In the genomic region with DNA sequence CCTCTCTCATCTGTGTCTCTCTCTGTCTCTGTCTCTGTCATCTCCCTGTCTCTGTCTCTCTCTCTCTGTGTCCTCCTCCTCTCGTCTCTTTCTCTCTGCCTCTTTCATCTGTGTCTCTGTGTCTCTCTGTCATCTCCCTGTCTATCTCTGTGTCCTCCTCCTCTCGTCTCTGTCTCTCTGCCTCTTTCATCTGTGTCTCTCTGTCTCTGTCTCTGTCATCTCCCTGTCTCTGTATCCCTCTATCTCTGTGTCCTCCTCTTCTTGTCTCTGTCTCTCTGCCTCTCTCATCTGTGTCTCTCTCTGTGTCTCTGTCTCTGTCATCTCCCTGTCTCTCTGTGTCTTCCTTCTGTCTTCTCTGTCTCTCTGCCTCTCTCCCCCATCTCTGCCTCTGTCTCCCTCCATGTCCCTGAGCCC, we compare ENCODE assay signal across 24 cellular contexts. TPM values are rescaled to one million over a fixed set of nuclear protein-coding genes. Genes with fewer than 3 reads are reported as not detected.
A peak's percentile ranks its signal among the peaks of the same experiment; 100 is the strongest.
DNase-seq lines count a peak whose midpoint lies in the region; ATAC-seq, FAIRE-seq and TF ChIP-seq lines count a peak whose summit lies in the region.
"Had no signal": no experiment of that assay in that cellular context is flagged by ENCODE, and none has a peak within 500 bp of the region (broad histone marks: within the 10 kb centered on the region; RNA-seq: fewer than 3 reads in every experiment).

No MANE protein-coding gene starts in this region.

- no TSS peak for BruUV-seq in HepG2 (replicated peaks; lab: Mats Ljungman, UMichigan)
- no TSS peak for BruUV-seq in PC-3 (replicated peaks; lab: Mats Ljungman, UMichigan)

- H3K9me3 ChIP-seq in HepG2 (ENCODE audit: low read length) (no peaks in the 10 kb centered on the region), right lobe of liver (no peaks in the 10 kb centered on the region), PC-3 (ENCODE audit: low read length) (no peaks in the 10 kb centered on the region), iPS-15b (ENCODE audit: control insufficient read depth, insufficient read depth, low read length) (no peaks in the 10 kb centered on the region), thoracic aorta (no peaks in the 10 kb centered on the region), vagina (no peaks in the 10 kb centered on the region)
- H3K9me3 ChIP-seq: ascending aorta, BE2C had no signal

- FAIRE-seq in HepG2 (lab: Jason Lieb, UNC): no peak
- FAIRE-seq: A204.1, endometrium had no signal

- H3K4me1 ChIP-seq in HepG2 (ENCODE audit: insufficient read depth, low read length) (peaks cover 44% of the 10 kb centered on the region), right lobe of liver (no peaks in the 10 kb centered on the region), PC-3 (ENCODE audit: insufficient read depth, low read length) (peaks cover 7% of the 10 kb centered on the region; the same call in 1 of the 2 replicates), iPS-15b (ENCODE audit: control insufficient read depth, insufficient read depth, low read length) (peaks cover 4% of the 10 kb centered on the region), thoracic aorta (ENCODE audit: control insufficient read depth in 1 of 2, low read depth in 2 of 2) (peaks cover 0 to 3% of the 10 kb centered on the region in 2 donors), vagina (no peaks in the 10 kb centered on the region)
- H3K4me1 ChIP-seq: ascending aorta, BE2C had no signal

- H2AFZ ChIP-seq in HepG2 (ENCODE audit: low read length): no peak overlapping the region
- H2AFZ ChIP-seq in PC-3 (ENCODE audit: low read length): 0 out of 2 replicates have a peak overlapping the region, but pooled peaks have one; percentile 6

- POLR2A ChIA-PET in HepG2 (lab: Yijun Ruan, JAX): interaction anchor here (1.0 kb wide), 1 partner anchor 12 kb away, joined by 3 read pairs; no protein-coding TSS in a partner anchor
- POLR2A ChIA-PET in PC-3 (lab: Charles Lee; ENCODE audit: unreplicated experiment): no interaction called here

- CTCF ChIA-PET in HepG2 (lab: Yijun Ruan, JAX; ENCODE audit: low intra/inter-chr PET ratio, low total read pairs): no interaction called here
- CTCF ChIA-PET in PC-3 (lab: Charles Lee): no interaction called here

- no peaks in the 10 kb centered on the region for H3K36me3 ChIP-seq in HepG2 (replicated peaks in 1 of 2; ENCODE audit: control insufficient read depth in 1 of 2, insufficient read depth in 2 of 2, low read length in 2 of 2)
- H3K36me3 ChIP-seq in right lobe of liver: no peaks in the 10 kb centered on the region
- H3K36me3 ChIP-seq in PC-3 (ENCODE audit: low read depth, low read length): no peaks in the 10 kb centered on the region
- H3K36me3 ChIP-seq in iPS-15b (ENCODE audit: control insufficient read depth, insufficient read depth, low read length): peaks cover 2% of the 10 kb centered on the region
- no peaks in the 10 kb centered on the region for H3K36me3 ChIP-seq in thoracic aorta
- H3K36me3 ChIP-seq in vagina: no peaks in the 10 kb centered on the region
- H3K36me3 ChIP-seq: ascending aorta, BE2C had no signal

- H3K9ac ChIP-seq in HepG2 (ENCODE audit: insufficient read depth, low read depth, low read length): peak overlapping the region; percentile 56
- H3K9ac ChIP-seq in PC-3 (ENCODE audit: low read length): no peak overlapping the region
- H3K9ac ChIP-seq in iPS-15b (ENCODE audit: low read depth, low read length): no peak overlapping the region

- H3K27me3 ChIP-seq in HepG2 (ENCODE audit: control insufficient read depth in 1 of 2, insufficient read depth in 2 of 2, low read length in 2 of 2) (peaks cover 0 to 10% of the 10 kb centered on the region in 2 experiments; a peak in 3 of 5 replicates), right lobe of liver (no peaks in the 10 kb centered on the region), PC-3 (ENCODE audit: low read length) (0 out of 2 replicates have a peak, but pooled peaks cover 7% of the 10 kb centered on the region), iPS-15b (ENCODE audit: control insufficient read depth, insufficient read depth, low read length) (peaks cover 4% of the 10 kb centered on the region), thoracic aorta (replicated peaks; ENCODE audit: insufficient read depth) (no peaks in the 10 kb centered on the region), vagina (no peaks in the 10 kb centered on the region)
- H3K27me3 ChIP-seq: ascending aorta, BE2C had no signal

- ATAC-seq in HepG2 (no peak), right lobe of liver (no peak), PC-3 (no peak), thoracic aorta (ENCODE audit: insufficient number of reproducible peaks, low FRiP score, low read depth) (no peak), HG02973 (IDR thresholded peaks at IDR 0.05; ENCODE audit: unreplicated experiment) (no peak)

- no peaks in the 10 kb centered on the region for H4K20me1 ChIP-seq in HepG2 (ENCODE audit: insufficient read depth, low read length)
- no peaks in the 10 kb centered on the region for H4K20me1 ChIP-seq in PC-3 (ENCODE audit: low read length)

- peak overlapping the region in 2 of 3 experiments; percentile 46 to 62; a peak in 3 of 6 replicates for H3K4me3 ChIP-seq in HepG2 (replicated peaks in 1 of 3; ENCODE audit: insufficient read depth in 1 of 3, low read depth in 2 of 3, low read length in 3 of 3)
- H3K4me3 ChIP-seq in right lobe of liver: no peak overlapping the region
- no peak overlapping the region for H3K4me3 ChIP-seq in PC-3 (ENCODE audit: low read length)
- peak overlapping the region; percentile 37 for H3K4me3 ChIP-seq in iPS-15b (ENCODE audit: low read depth, low read length)
- H3K4me3 ChIP-seq in thoracic aorta: peak overlapping the region; percentile 42
- no peak overlapping the region for H3K4me3 ChIP-seq in vagina
- H3K4me3 ChIP-seq: ascending aorta, lung had no signal

- in situ Hi-C loops in HepG2 (cut with HindIII; ENCODE audit: extremely low pct_ligation_motif_present, low pct_unique_long_range_greater_than_20kb): no loop called here

- H3K9me2 ChIP-seq in PC-3 (replicated peaks; ENCODE audit: low read length): no peaks in the 10 kb centered on the region

- H3K27ac ChIP-seq in HepG2 (ENCODE audit: extremely low read length, insufficient read depth, low read length): no peak overlapping the region
- H3K27ac ChIP-seq in right lobe of liver: no peak overlapping the region
- H3K27ac ChIP-seq in PC-3 (ENCODE audit: low read length): no peak overlapping the region
- no peak overlapping the region for H3K27ac ChIP-seq in thoracic aorta
- no peak overlapping the region for H3K27ac ChIP-seq in vagina
- H3K27ac ChIP-seq: ascending aorta, VCaP had no signal

- no peak for TF ChIP-seq POLR2A in HepG2 (IDR thresholded peaks at IDR 0.05; ENCODE audit: insufficient read depth in 1 of 2, low read depth in 2 of 2, low read length in 2 of 2)
- TF ChIP-seq POLR2A in right lobe of liver (IDR thresholded peaks at IDR 0.05): no peak
- no peak for TF ChIP-seq POLR2A in vagina (IDR thresholded peaks at IDR 0.05)

- H3K4me2 ChIP-seq in HepG2 (ENCODE audit: low read depth, low read length): peak overlapping the region; percentile 75
- H3K4me2 ChIP-seq in PC-3 (ENCODE audit: low read length): peak overlapping the region; percentile 19; the same call in 1 of the 2 replicates

- WGBS in HepG2 (ENCODE audit: low lambda C conversion rate): 16% methylated on average over 2 of the region's 2 CpGs
- 52% methylated on average over 2 of the region's 2 CpGs for WGBS in right lobe of liver (ENCODE audit: insufficient coverage, low coverage, low lambda C conversion rate, missing lambda C conversion rate)

- H3K79me2 ChIP-seq in HepG2 (ENCODE audit: insufficient read depth, low read length): no peaks in the 10 kb centered on the region
- no peaks in the 10 kb centered on the region for H3K79me2 ChIP-seq in PC-3 (ENCODE audit: low read length)

- no peak for TF ChIP-seq EP300 in HepG2 (IDR thresholded peaks at IDR 0.05; ENCODE audit: low read depth in 2 of 2, low read length in 2 of 2)
- TF ChIP-seq EP300 in HepG2 (CRISPR knock-in tag; IDR thresholded peaks at IDR 0.05; ENCODE audit: borderline replicate concordance): no peak

- no peak for TF ChIP-seq CTCF in HepG2 (CRISPR knock-in tag; IDR thresholded peaks at IDR 0.05)
- TF ChIP-seq CTCF in right lobe of liver (IDR thresholded peaks at IDR 0.05): no peak
- TF ChIP-seq CTCF in PC-3 (conservative IDR thresholded peaks at IDR 0.05; ENCODE audit: low read depth, low read length): no peak
- no peak for TF ChIP-seq CTCF in thoracic aorta (IDR thresholded peaks at IDR 0.05)
- TF ChIP-seq CTCF in vagina (IDR thresholded peaks at IDR 0.05): no peak

- no peak for TF ChIP-seq RAD21 in HepG2 (CRISPR knock-in tag; IDR thresholded peaks at IDR 0.05)

- intact Hi-C loops in HepG2 (cut with micrococcal nuclease; ENCODE audit: unreplicated experiment) (no loop called here), right lobe of liver (cut with DNase I) (no loop called here), PC-3 (cut with micrococcal nuclease) (no loop called here), vagina (cut with DNase I) (no loop called here)

- no peak for DNase-seq in HepG2 (ENCODE audit: low spot score)
- no peak for DNase-seq in right lobe of liver
- no peak for DNase-seq in PC-3
- no peak for DNase-seq in thoracic aorta (ENCODE audit: low spot score)
- DNase-seq in vagina (ENCODE audit: extremely low spot score in 2 of 2): no peak
- DNase-seq in HuH-7.5 (ENCODE audit: low spot score): no peak
- DNase-seq: activated CD4-positive, alpha-beta T cell treated with anti-CD3 and anti-CD28 coated beads, Interleukin-2, amount 10 ng/mL, durations not matched to agents 7 days and 5 days; BE2C; NCI-H1092; NCI-H187; NCI-H526 treated with DMSO at 0.1 percent for 48 hours had no signal

- H3F3A ChIP-seq in PC-3 (ENCODE audit: low read length, unreplicated experiment): no peaks in the 10 kb centered on the region

RNA-seq across cellular contexts. Expression of a gene that starts 0.6 kb away (rescaled TPM):
- total RNA-seq in HepG2 (2016; rRNA removed; fragmentation: Illumina TruSeq; extraction: Trizol) (not detected in 2 replicates), right lobe of liver (1 to 10 TPM in 5 of 6 experiments, under 1 TPM in 1; 0.73 to 4.1 (median 2.0) TPM), PC-3 (2014; rRNA removed) (not detected in 2 replicates), thoracic aorta (10 to 100 TPM in 1 of 2 donors, 1 to 10 TPM in 1; 1.9 to 16.1 TPM), vagina (not detected)
- not detected in 2 replicates for total RNA-seq in HepG2 (2016; cell fraction: cytosol; rRNA removed; fragmentation: Illumina TruSeq; extraction: Trizol; ENCODE audit: low read depth)
- total RNA-seq in HepG2 (2016; cell fraction: insoluble cytoplasmic fraction; rRNA removed; fragmentation: Illumina TruSeq; extraction: Trizol): 0.16 and 0.28 TPM in 2 replicates
- not detected in 2 replicates for total RNA-seq in HepG2 (2016; cell fraction: membrane; rRNA removed; fragmentation: Illumina TruSeq; extraction: Trizol)
- not detected in 2 replicates for total RNA-seq in HepG2 (2016; cell fraction: nucleus; rRNA removed; fragmentation: Illumina TruSeq; extraction: Trizol)
- 3.4 and 8.3 TPM in 2 replicates for polyA plus RNA-seq in HepG2 (2011; rRNA removed)
- 3.7 and 5.7 TPM in 2 replicates for polyA plus RNA-seq in HepG2 (2011; cell fraction: cytosol; rRNA removed)
- 5.8 TPM in 2 replicates for polyA plus RNA-seq in HepG2 (2011; cell fraction: nucleus; rRNA removed)
- polyA plus RNA-seq in HepG2 (2012): 5.3 and 5.5 TPM in 2 replicates
- 0.20 TPM in 1 of 2 replicates, not detected in the other for polyA plus RNA-seq in HepG2 (2016; cell fraction: cytosol; fragmentation: Illumina TruSeq; extraction: Trizol; ENCODE audit: low read depth)
- polyA plus RNA-seq in HepG2 (2016; cell fraction: insoluble cytoplasmic fraction; fragmentation: Illumina TruSeq; extraction: Trizol; ENCODE audit: low read depth): not detected in 2 replicates
- polyA plus RNA-seq in HepG2 (2016; cell fraction: membrane; fragmentation: Illumina TruSeq; extraction: Trizol; ENCODE audit: low read depth): not detected in 2 replicates
- polyA plus RNA-seq in HepG2 (2016; cell fraction: nucleus; fragmentation: Illumina TruSeq; extraction: Trizol; ENCODE audit: insufficient read depth, low read depth): 0.83 TPM in 1 of 2 replicates, not detected in the other
- 2.3 and 3.4 TPM in 2 replicates for polyA minus RNA-seq in HepG2 (2011; rRNA and poly(A)+ RNA removed; ENCODE audit: low replicate concordance)
- polyA minus RNA-seq in HepG2 (2011; cell fraction: cytosol; rRNA and poly(A)+ RNA removed): 3.4 TPM in 1 of 2 replicates, not detected in the other
- 1.5 and 1.8 TPM in 2 replicates for polyA minus RNA-seq in HepG2 (2011; cell fraction: nucleus; rRNA and poly(A)+ RNA removed)
- total RNA-seq: ascending aorta, neural crest cell had no signal

RNA-seq across cellular contexts. Expression of a gene that starts 18.1 kb away (rescaled TPM):
- total RNA-seq in HepG2 (2016; rRNA removed; fragmentation: Illumina TruSeq; extraction: Trizol) (17.9 and 18.4 TPM in 2 replicates), right lobe of liver (10 to 100 TPM in 1 of 6 experiments, 1 to 10 TPM in 5; 6.4 to 14.1 (median 8.9) TPM), PC-3 (2014; rRNA removed) (33.1 and 45.6 TPM in 2 replicates), thoracic aorta (10 to 100 TPM; 17.5 to 25.5 TPM), vagina (19.9 TPM)
- total RNA-seq in HepG2 (2016; cell fraction: cytosol; rRNA removed; fragmentation: Illumina TruSeq; extraction: Trizol; ENCODE audit: low read depth): 4.0 and 4.7 TPM in 2 replicates
- total RNA-seq in HepG2 (2016; cell fraction: insoluble cytoplasmic fraction; rRNA removed; fragmentation: Illumina TruSeq; extraction: Trizol): 16.8 and 19.4 TPM in 2 replicates
- 6.4 and 6.7 TPM in 2 replicates for total RNA-seq in HepG2 (2016; cell fraction: membrane; rRNA removed; fragmentation: Illumina TruSeq; extraction: Trizol)
- total RNA-seq in HepG2 (2016; cell fraction: nucleus; rRNA removed; fragmentation: Illumina TruSeq; extraction: Trizol): 7.2 and 7.7 TPM in 2 replicates
- polyA plus RNA-seq in HepG2 (2011; rRNA removed): 9.3 and 10.1 TPM in 2 replicates
- 10.6 and 14.7 TPM in 2 replicates for polyA plus RNA-seq in HepG2 (2011; cell fraction: cytosol; rRNA removed)
- 10.0 and 11.4 TPM in 2 replicates for polyA plus RNA-seq in HepG2 (2011; cell fraction: nucleus; rRNA removed)
- 9.3 and 9.9 TPM in 2 replicates for polyA plus RNA-seq in HepG2 (2012)
- 3.4 and 4.1 TPM in 2 replicates for polyA plus RNA-seq in HepG2 (2016; cell fraction: cytosol; fragmentation: Illumina TruSeq; extraction: Trizol; ENCODE audit: low read depth)
- 17.9 and 20.2 TPM in 2 replicates for polyA plus RNA-seq in HepG2 (2016; cell fraction: insoluble cytoplasmic fraction; fragmentation: Illumina TruSeq; extraction: Trizol; ENCODE audit: low read depth)
- 4.1 and 5.0 TPM in 2 replicates for polyA plus RNA-seq in HepG2 (2016; cell fraction: membrane; fragmentation: Illumina TruSeq; extraction: Trizol; ENCODE audit: low read depth)
- 13.9 and 14.9 TPM in 2 replicates for polyA plus RNA-seq in HepG2 (2016; cell fraction: nucleus; fragmentation: Illumina TruSeq; extraction: Trizol; ENCODE audit: insufficient read depth, low read depth)
- 8.4 and 18.8 TPM in 2 replicates for polyA minus RNA-seq in HepG2 (2011; rRNA and poly(A)+ RNA removed; ENCODE audit: low replicate concordance)
- 4.8 and 6.3 TPM in 2 replicates for polyA minus RNA-seq in HepG2 (2011; cell fraction: cytosol; rRNA and poly(A)+ RNA removed)
- polyA minus RNA-seq in HepG2 (2011; cell fraction: nucleus; rRNA and poly(A)+ RNA removed): 6.6 and 8.1 TPM in 2 replicates

RNA-seq across cellular contexts. Expression of a gene that starts 46.3 kb away (rescaled TPM):
- total RNA-seq in HepG2 (2016; rRNA removed; fragmentation: Illumina TruSeq; extraction: Trizol) (0.13 TPM in 1 of 2 replicates, not detected in the other), right lobe of liver (1 to 10 TPM; 1.2 to 4.8 (median 2.7) TPM), PC-3 (2014; rRNA removed) (0.33 and 0.63 TPM in 2 replicates), thoracic aorta (1 to 10 TPM in 1 of 2 donors, under 1 TPM in 1; 0.28 to 1.1 TPM), vagina (0.25 TPM)
- not detected in 2 replicates for total RNA-seq in HepG2 (2016; cell fraction: cytosol; rRNA removed; fragmentation: Illumina TruSeq; extraction: Trizol; ENCODE audit: low read depth)
- total RNA-seq in HepG2 (2016; cell fraction: insoluble cytoplasmic fraction; rRNA removed; fragmentation: Illumina TruSeq; extraction: Trizol): 0.06 and 0.19 TPM in 2 replicates
- not detected in 2 replicates for total RNA-seq in HepG2 (2016; cell fraction: membrane; rRNA removed; fragmentation: Illumina TruSeq; extraction: Trizol)
- total RNA-seq in HepG2 (2016; cell fraction: nucleus; rRNA removed; fragmentation: Illumina TruSeq; extraction: Trizol): 0.22 TPM in 1 of 2 replicates, not detected in the other
- 0.17 and 0.24 TPM in 2 replicates for polyA plus RNA-seq in HepG2 (2011; rRNA removed)
- polyA plus RNA-seq in HepG2 (2011; cell fraction: cytosol; rRNA removed): 0.15 and 0.19 TPM in 2 replicates
- polyA plus RNA-seq in HepG2 (2011; cell fraction: nucleus; rRNA removed): 0.97 and 1.2 TPM in 2 replicates
- polyA plus RNA-seq in HepG2 (2012): 0.13 and 0.28 TPM in 2 replicates
- polyA plus RNA-seq in HepG2 (2016; cell fraction: cytosol; fragmentation: Illumina TruSeq; extraction: Trizol; ENCODE audit: low read depth): not detected in 2 replicates
- not detected in 2 replicates for polyA plus RNA-seq in HepG2 (2016; cell fraction: insoluble cytoplasmic fraction; fragmentation: Illumina TruSeq; extraction: Trizol; ENCODE audit: low read depth)
- polyA plus RNA-seq in HepG2 (2016; cell fraction: membrane; fragmentation: Illumina TruSeq; extraction: Trizol; ENCODE audit: low read depth): not detected in 2 replicates
- 0.36 and 0.63 TPM in 2 replicates for polyA plus RNA-seq in HepG2 (2016; cell fraction: nucleus; fragmentation: Illumina TruSeq; extraction: Trizol; ENCODE audit: insufficient read depth, low read depth)
- 0.07 and 0.20 TPM in 2 replicates for polyA minus RNA-seq in HepG2 (2011; rRNA and poly(A)+ RNA removed; ENCODE audit: low replicate concordance)
- polyA minus RNA-seq in HepG2 (2011; cell fraction: cytosol; rRNA and poly(A)+ RNA removed): not detected in 2 replicates
- polyA minus RNA-seq in HepG2 (2011; cell fraction: nucleus; rRNA and poly(A)+ RNA removed): 0.25 TPM in 1 of 2 replicates, not detected in the other
- total RNA-seq: ascending aorta had no signal

RNA-seq across cellular contexts. Expression of a gene that starts 46.4 kb away (rescaled TPM):
- total RNA-seq in HepG2 (2016; rRNA removed; fragmentation: Illumina TruSeq; extraction: Trizol): 8.6 and 11.0 TPM in 2 replicates
- total RNA-seq in HepG2 (2016; cell fraction: cytosol; rRNA removed; fragmentation: Illumina TruSeq; extraction: Trizol; ENCODE audit: low read depth): 7.2 and 9.1 TPM in 2 replicates
- total RNA-seq in HepG2 (2016; cell fraction: insoluble cytoplasmic fraction; rRNA removed; fragmentation: Illumina TruSeq; extraction: Trizol): 7.9 and 10.6 TPM in 2 replicates
- 7.5 and 8.1 TPM in 2 replicates for total RNA-seq in HepG2 (2016; cell fraction: membrane; rRNA removed; fragmentation: Illumina TruSeq; extraction: Trizol)
- total RNA-seq in HepG2 (2016; cell fraction: nucleus; rRNA removed; fragmentation: Illumina TruSeq; extraction: Trizol): 7.0 and 8.1 TPM in 2 replicates
- 18.4 and 20.7 TPM in 2 replicates for polyA plus RNA-seq in HepG2 (2011; rRNA removed)
- polyA plus RNA-seq in HepG2 (2011; cell fraction: cytosol; rRNA removed): 12.2 and 19.4 TPM in 2 replicates
- polyA plus RNA-seq in HepG2 (2011; cell fraction: nucleus; rRNA removed): 69.5 and 82.9 TPM in 2 replicates
- 7.3 and 9.2 TPM in 2 replicates for polyA plus RNA-seq in HepG2 (2012)
- 4.6 and 5.1 TPM in 2 replicates for polyA plus RNA-seq in HepG2 (2016; cell fraction: cytosol; fragmentation: Illumina TruSeq; extraction: Trizol; ENCODE audit: low read depth)
- polyA plus RNA-seq in HepG2 (2016; cell fraction: insoluble cytoplasmic fraction; fragmentation: Illumina TruSeq; extraction: Trizol; ENCODE audit: low read depth): 9.5 and 10.8 TPM in 2 replicates
- polyA plus RNA-seq in HepG2 (2016; cell fraction: membrane; fragmentation: Illumina TruSeq; extraction: Trizol; ENCODE audit: low read depth): 6.0 TPM in 2 replicates
- 31.6 and 35.6 TPM in 2 replicates for polyA plus RNA-seq in HepG2 (2016; cell fraction: nucleus; fragmentation: Illumina TruSeq; extraction: Trizol; ENCODE audit: insufficient read depth, low read depth)
- polyA minus RNA-seq in HepG2 (2011; rRNA and poly(A)+ RNA removed; ENCODE audit: low replicate concordance): 18.0 and 19.2 TPM in 2 replicates
- polyA minus RNA-seq in HepG2 (2011; cell fraction: cytosol; rRNA and poly(A)+ RNA removed): 6.8 and 7.4 TPM in 2 replicates
- polyA minus RNA-seq in HepG2 (2011; cell fraction: nucleus; rRNA and poly(A)+ RNA removed): 9.0 TPM in 2 replicates
- 10 to 100 TPM in 3 of 6 experiments, 1 to 10 TPM in 3; 7.9 to 21.6 (median 10.0) TPM for total RNA-seq in right lobe of liver
- total RNA-seq in PC-3 (2014; rRNA removed): 18.0 and 20.8 TPM in 2 replicates
- total RNA-seq in thoracic aorta: 10 to 100 TPM; 21.7 to 30.9 TPM
- 65.6 TPM for total RNA-seq in vagina

RNA-seq across cellular contexts. Expression of a gene that starts 50.3 kb away (rescaled TPM):
- total RNA-seq in HepG2 (2016; rRNA removed; fragmentation: Illumina TruSeq; extraction: Trizol): 0.11 TPM in 1 of 2 replicates, not detected in the other
- 0.40 TPM in 1 of 2 replicates, not detected in the other for total RNA-seq in HepG2 (2016; cell fraction: cytosol; rRNA removed; fragmentation: Illumina TruSeq; extraction: Trizol; ENCODE audit: low read depth)
- 0.30 TPM in 1 of 2 replicates, not detected in the other for total RNA-seq in HepG2 (2016; cell fraction: insoluble cytoplasmic fraction; rRNA removed; fragmentation: Illumina TruSeq; extraction: Trizol)
- 0.45 and 1.1 TPM in 2 replicates for total RNA-seq in HepG2 (2016; cell fraction: membrane; rRNA removed; fragmentation: Illumina TruSeq; extraction: Trizol)
- total RNA-seq in HepG2 (2016; cell fraction: nucleus; rRNA removed; fragmentation: Illumina TruSeq; extraction: Trizol): not detected in 2 replicates
- 0.20 and 0.42 TPM in 2 replicates for polyA plus RNA-seq in HepG2 (2011; rRNA removed)
- polyA plus RNA-seq in HepG2 (2011; cell fraction: cytosol; rRNA removed): 0.46 TPM in 1 of 2 replicates, not detected in the other
- polyA plus RNA-seq in HepG2 (2011; cell fraction: nucleus; rRNA removed): 0.48 and 0.61 TPM in 2 replicates
- 0.36 and 0.79 TPM in 2 replicates for polyA plus RNA-seq in HepG2 (2012)
- polyA plus RNA-seq in HepG2 (2016; cell fraction: cytosol; fragmentation: Illumina TruSeq; extraction: Trizol; ENCODE audit: low read depth): 0.31 and 1.3 TPM in 2 replicates
- 1.1 TPM in 1 of 2 replicates, not detected in the other for polyA plus RNA-seq in HepG2 (2016; cell fraction: insoluble cytoplasmic fraction; fragmentation: Illumina TruSeq; extraction: Trizol; ENCODE audit: low read depth)
- 0.63 and 0.70 TPM in 2 replicates for polyA plus RNA-seq in HepG2 (2016; cell fraction: membrane; fragmentation: Illumina TruSeq; extraction: Trizol; ENCODE audit: low read depth)
- not detected in 2 replicates for polyA plus RNA-seq in HepG2 (2016; cell fraction: nucleus; fragmentation: Illumina TruSeq; extraction: Trizol; ENCODE audit: insufficient read depth, low read depth)
- polyA minus RNA-seq in HepG2 (2011; rRNA and poly(A)+ RNA removed; ENCODE audit: low replicate concordance): 0.14 TPM in 1 of 2 replicates, not detected in the other
- polyA minus RNA-seq in HepG2 (2011; cell fraction: cytosol; rRNA and poly(A)+ RNA removed): not detected in 2 replicates
- polyA minus RNA-seq in HepG2 (2011; cell fraction: nucleus; rRNA and poly(A)+ RNA removed): not detected in 2 replicates
- total RNA-seq in right lobe of liver: 1 to 10 TPM; 1.7 to 9.7 (median 6.4) TPM
- 0.11 TPM in 1 of 2 replicates, not detected in the other for total RNA-seq in PC-3 (2014; rRNA removed)
- not detected for total RNA-seq in thoracic aorta
- not detected for total RNA-seq in vagina
- total RNA-seq: activated CD4-positive, alpha-beta T cell treated with anti-CD3 and anti-CD28 coated beads, Interleukin-2, amount 10 ng/mL, durations not matched to agents 7 days and 5 days; activated naive CD4-positive, alpha-beta T cell treated with anti-CD3 and anti-CD28 coated beads, Interleukin-2, amount 50 U/mL, for 72 hours; ascending aorta; lung; posterior vena cava; sciatic nerve; subcutaneous adipose tissue; ureter had no signal
- polyA plus RNA-seq: lung had no signal

Comparison
In these comparisons a context has a peak if more than half of its experiments do, and no peak if none do; other contexts are left out.
1. H3K4me3 ChIP-seq: peak in HepG2 (2 of 3), iPS-15b (single experiment) and thoracic aorta (single experiment); none in right lobe of liver (0 of 3), PC-3 (single experiment) and vagina (0 of 2).